26 cellular contexts compared by ENCODE assay signal in the genomic region with DNA sequence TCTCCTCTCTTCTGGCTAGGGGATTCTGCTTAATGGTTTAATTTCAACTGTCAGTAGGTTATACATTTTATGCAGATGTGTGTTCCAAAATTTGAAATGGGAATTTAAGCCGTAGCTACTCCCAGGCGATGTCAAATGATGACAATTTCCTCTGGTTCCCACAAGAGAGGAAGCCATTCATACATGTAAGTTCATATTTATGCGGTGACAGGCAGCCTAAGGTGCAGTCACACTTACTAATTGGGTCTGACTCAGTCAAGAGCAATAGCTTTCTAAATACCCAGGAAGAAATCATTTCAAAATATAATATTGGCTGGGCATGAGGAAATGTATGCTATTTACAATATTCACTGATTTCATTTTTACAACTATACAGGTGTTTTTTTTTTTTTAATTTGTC. TPM values are rescaled to one million over a fixed set of nuclear protein-coding genes. Genes with fewer than 3 reads are reported as not detected.
A peak's percentile ranks its signal among the peaks of the same experiment; 100 is the strongest.
DNase-seq lines count a peak whose midpoint lies in the region; ATAC-seq, FAIRE-seq and TF ChIP-seq lines count a peak whose summit lies in the region.
"Had no signal": no experiment of that assay in that cellular context is flagged by ENCODE, and none has a peak within 500 bp of the region (broad histone marks: within the 10 kb centered on the region; RNA-seq: fewer than 3 reads in every experiment).

No MANE protein-coding gene starts in this region.

- peaks cover 5% of the 10 kb centered on the region for H3K9me3 Mint-ChIP-seq in astrocyte (ENCODE audit: unreplicated experiment)
- no peaks in the 10 kb centered on the region for H3K9me3 Mint-ChIP-seq in activated T-helper 17 cell treated with anti-CD3 and anti-CD28 coated beads, Interleukin-2, amount 50 U/mL, for 72 hours
- H3K9me3 Mint-ChIP-seq: H9; nephron; stimulated activated naive CD8-positive, alpha-beta T cell treated with anti-CD3 and anti-CD28 coated beads, Interleukin-15, Interleukin-2, amounts not matched to agents 100 ng/mL and 50 ng/mL, for 24 hours had no signal

- H2AFZ ChIP-seq in astrocyte (ENCODE audit: low read depth, low read length): no peak overlapping the region
- H2AFZ ChIP-seq: PC-9 had no signal

- no peaks in the 10 kb centered on the region for H3K36me3 ChIP-seq in astrocyte (ENCODE audit: insufficient read depth, low read length)
- H3K36me3 ChIP-seq: BE2C, brain microvascular endothelial cell, upper lobe of left lung had no signal

- H3K27me3 ChIP-seq in astrocyte (ENCODE audit: insufficient read depth, low read length): no peaks in the 10 kb centered on the region
- H3K27me3 ChIP-seq: BE2C, brain microvascular endothelial cell had no signal

- no peaks in the 10 kb centered on the region for H3K9me3 ChIP-seq in astrocyte (ENCODE audit: insufficient read depth, low read depth, low read length)
- H3K9me3 ChIP-seq: BE2C, SK-N-SH, upper lobe of left lung had no signal

- H4K20me1 ChIP-seq in astrocyte (ENCODE audit: insufficient read depth, low read length): no peaks in the 10 kb centered on the region

- H3K27ac ChIP-seq in astrocyte (ENCODE audit: low read depth, low read length): peak overlapping the region; percentile 7
- H3K27ac ChIP-seq: brain microvascular endothelial cell, PC-9, skin epidermis, upper lobe of left lung had no signal

- H3K4me3 ChIP-seq in astrocyte (ENCODE audit: insufficient read depth, low read depth, low read length): peak overlapping the region; percentile 17
- H3K4me3 ChIP-seq: PC-9, skin epidermis had no signal

- peaks cover 7% of the 10 kb centered on the region for H3K4me1 ChIP-seq in astrocyte (ENCODE audit: insufficient read depth, low read length)
- H3K4me1 ChIP-seq: BE2C had no signal

- H3K4me2 ChIP-seq in astrocyte (ENCODE audit: low read length): peak overlapping the region; percentile 78
- H3K4me2 ChIP-seq: PC-9, SK-N-SH had no signal

- in situ Hi-C loops in KBM-7 (cut with MboI; ENCODE audit: low pct_unique_long_range_greater_than_20kb, low sequenced_read_pairs): no loop called here

- no peak overlapping the region for H3K4me3 Mint-ChIP-seq in astrocyte (ENCODE audit: unreplicated experiment)
- no peak overlapping the region for H3K4me3 Mint-ChIP-seq in activated T-helper 17 cell treated with anti-CD3 and anti-CD28 coated beads, Interleukin-2, amount 50 U/mL, for 72 hours
- H3K4me3 Mint-ChIP-seq: activated naive CD8-positive, alpha-beta T cell; IgD-negative memory B cell; stimulated activated naive CD8-positive, alpha-beta T cell treated with anti-CD3 and anti-CD28 coated beads, Interleukin-15, Interleukin-2, amounts not matched to agents 100 ng/mL and 50 ng/mL, for 24 hours had no signal

- no peak for FAIRE-seq in astrocyte (lab: Jason Lieb, UNC)
- FAIRE-seq: G401.6 had no signal

- peak overlapping the region; percentile 53 for H3K9ac ChIP-seq in astrocyte (ENCODE audit: low read length)
- H3K9ac ChIP-seq: SK-N-SH had no signal

- peak; percentile 59 for DNase-seq in EH (ENCODE audit: low read depth)
- peak; percentile 52 for DNase-seq in HPDE6-E6E7 (ENCODE audit: extremely low spot score)
- DNase-seq in astrocyte (ENCODE audit: low read depth): peak; percentile 42
- DNase-seq in inferior parietal cortex (ENCODE audit: extremely low spot score): peak; percentile 38
- DNase-seq in Right ventricle myocardium inferior (ENCODE audit: missing footprints): no peak
- DNase-seq in KBM-7: no peak
- DNase-seq: BE2C; brain microvascular endothelial cell; dermis blood vessel endothelial cell; erythroblast; H9; midbrain; NCI-H524 treated with DMSO at 0.1 percent for 48 hours; PC-9; SK-N-SH; stimulated activated CD4-positive, alpha-beta T cell treated with anti-CD3 and anti-CD28 coated beads, Interleukin-2, amount 100 ng/mL, for 48 hours; T1000; upper lobe of left lung had no signal

- H3K36me3 Mint-ChIP-seq in astrocyte (ENCODE audit: low read depth, unreplicated experiment): no peaks in the 10 kb centered on the region
- H3K36me3 Mint-ChIP-seq in activated T-helper 17 cell treated with anti-CD3 and anti-CD28 coated beads, Interleukin-2, amount 50 U/mL, for 72 hours (ENCODE audit: low read depth): no peaks in the 10 kb centered on the region
- H3K36me3 Mint-ChIP-seq: activated naive CD8-positive, alpha-beta T cell had no signal

- H3K4me1 Mint-ChIP-seq in astrocyte (ENCODE audit: low read depth, unreplicated experiment): no peaks in the 10 kb centered on the region
- no peaks in the 10 kb centered on the region for H3K4me1 Mint-ChIP-seq in activated T-helper 17 cell treated with anti-CD3 and anti-CD28 coated beads, Interleukin-2, amount 50 U/mL, for 72 hours
- H3K4me1 Mint-ChIP-seq: IgD-negative memory B cell had no signal

- no peak for TF ChIP-seq CTCF in astrocyte (IDR thresholded peaks at IDR 0.05; ENCODE audit: insufficient read depth, low read depth, low read length)

- intact Hi-C loops in Right ventricle myocardium inferior (cut with DNase I): no loop called here

- ATAC-seq in activated T-helper 17 cell treated with anti-CD3 and anti-CD28 coated beads, Interleukin-2, amount 50 U/mL, for 72 hours (replicated peaks): no peak
- no peak for ATAC-seq in Right ventricle myocardium inferior

- H3K79me2 ChIP-seq in astrocyte (ENCODE audit: insufficient read depth, low read length): no peaks in the 10 kb centered on the region

- H3K27ac Mint-ChIP-seq in astrocyte (ENCODE audit: unreplicated experiment): peak overlapping the region; percentile 29
- H3K27ac Mint-ChIP-seq in activated T-helper 17 cell treated with anti-CD3 and anti-CD28 coated beads, Interleukin-2, amount 50 U/mL, for 72 hours: no peak overlapping the region
- H3K27ac Mint-ChIP-seq: activated naive CD8-positive, alpha-beta T cell; H9; IgD-negative memory B cell; nephron; progenitor cell of endocrine pancreas; stimulated activated naive CD8-positive, alpha-beta T cell treated with anti-CD3 and anti-CD28 coated beads, Interleukin-15, Interleukin-2, amounts not matched to agents 100 ng/mL and 50 ng/mL, for 24 hours had no signal

- H3K27me3 Mint-ChIP-seq in astrocyte (ENCODE audit: low read depth, unreplicated experiment): peaks cover 11% of the 10 kb centered on the region
- peaks cover 51% of the 10 kb centered on the region for H3K27me3 Mint-ChIP-seq in activated T-helper 17 cell treated with anti-CD3 and anti-CD28 coated beads, Interleukin-2, amount 50 U/mL, for 72 hours

RNA-seq across cellular contexts. Expression of a gene that starts 1.3 kb away (rescaled TPM):
- total RNA-seq in astrocyte (0.17 and 0.18 TPM in 2 replicates), Right ventricle myocardium inferior (not detected)
- total RNA-seq in activated T-helper 17 cell treated with anti-CD3 and anti-CD28 coated beads, Interleukin-2, amount 50 U/mL, for 72 hours: not detected
- total RNA-seq: PC-9 had no signal

Comparison
In these comparisons a context has a peak if more than half of its experiments do, and no peak if none do; other contexts are left out.
1. DNase-seq: peak in EH (single experiment), HPDE6-E6E7 (single experiment), astrocyte (single experiment) and inferior parietal cortex (single experiment); none in Right ventricle myocardium inferior (single experiment) and KBM-7 (single experiment).